In the genomic region with DNA sequence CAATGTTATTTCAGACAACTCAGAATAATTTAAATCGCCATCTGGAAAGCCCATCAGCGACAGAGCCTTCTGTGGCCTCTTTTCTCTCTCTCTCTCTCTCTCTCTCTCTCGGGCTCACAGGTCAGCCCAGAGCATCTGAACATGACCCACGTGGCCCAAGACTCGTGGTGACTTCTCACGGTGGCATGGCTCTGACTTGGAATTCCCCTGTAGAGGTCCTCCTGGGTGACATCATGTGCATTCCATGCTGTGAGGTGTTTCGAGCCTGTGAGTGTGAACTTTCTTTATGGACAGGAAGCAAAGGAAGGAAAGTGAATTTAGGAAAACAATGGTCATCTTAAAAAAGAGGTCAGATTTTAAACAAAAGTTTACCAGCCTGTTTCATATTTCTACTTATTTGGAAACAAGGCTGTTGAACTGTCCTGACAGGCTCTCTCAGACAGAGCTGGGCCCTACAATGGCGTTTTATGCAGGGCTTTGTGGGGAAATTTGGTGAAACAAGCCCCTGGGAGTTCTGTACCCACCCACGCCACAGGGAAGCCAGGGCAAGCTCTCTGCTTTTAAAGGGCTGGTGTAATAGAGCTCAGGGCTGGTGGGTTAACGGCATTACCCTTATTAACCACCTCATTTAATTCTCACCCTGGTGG, we compare ENCODE assay signal across 11 cellular contexts.
DNase-seq lines count a peak whose midpoint lies in the region; ATAC-seq and TF ChIP-seq lines count a peak whose summit lies in the region.
"Had no signal": no experiment of that assay in that cellular context is flagged by ENCODE, and none has a peak within 500 bp of the region (broad histone marks: within the 10 kb centered on the region; RNA-seq: fewer than 3 reads in every experiment).

No MANE protein-coding gene starts in this region.

- no peaks in the 10 kb centered on the region for H3K36me3 Mint-ChIP-seq in activated T-cell treated with anti-CD3 and anti-CD28 coated beads, Interleukin-2, amount 50 U/mL, for 4 hours (ENCODE audit: insufficient read depth)
- H3K36me3 Mint-ChIP-seq: activated naive CD8-positive, alpha-beta T cell had no signal

- no peak for TF ChIP-seq CTCF in foreskin keratinocyte (conservative IDR thresholded peaks at IDR 0.05)

- H3K9me3 Mint-ChIP-seq in activated T-cell treated with anti-CD3 and anti-CD28 coated beads, Interleukin-2, amount 50 U/mL, for 4 hours, result no peaks in the 10 kb centered on the region

- H3K27ac ChIP-seq in foreskin keratinocyte, result no peak overlapping the region

- ATAC-seq in GM21717 (IDR thresholded peaks at IDR 0.05; ENCODE audit: unreplicated experiment), result peak; percentile 44
- ATAC-seq in HG03565 (IDR thresholded peaks at IDR 0.05; ENCODE audit: unreplicated experiment), result peak; percentile 31
- ATAC-seq in foreskin keratinocyte, result no peak
- no peak for ATAC-seq in activated T-cell treated with anti-CD3 and anti-CD28 coated beads, Interleukin-2, amount 50 U/mL, for 4 hours
- ATAC-seq in esophagus mucosa, result no peak

- no peaks in the 10 kb centered on the region for H3K27me3 Mint-ChIP-seq in activated T-cell treated with anti-CD3 and anti-CD28 coated beads, Interleukin-2, amount 50 U/mL, for 4 hours (ENCODE audit: low read depth)

- no peaks in the 10 kb centered on the region for H3K4me1 Mint-ChIP-seq in activated T-cell treated with anti-CD3 and anti-CD28 coated beads, Interleukin-2, amount 50 U/mL, for 4 hours (ENCODE audit: low read depth)

- H3K4me1 ChIP-seq in foreskin keratinocyte, result peaks cover 9% of the 10 kb centered on the region

- H3K4me3 Mint-ChIP-seq in activated T-cell treated with anti-CD3 and anti-CD28 coated beads, Interleukin-2, amount 50 U/mL, for 4 hours, result no peak overlapping the region
- H3K4me3 Mint-ChIP-seq: activated naive CD8-positive, alpha-beta T cell had no signal

- H3K27me3 ChIP-seq in foreskin keratinocyte, result no peaks in the 10 kb centered on the region

- DNase-seq in EH (ENCODE audit: low read depth) (peak; percentile 50), foreskin keratinocyte (peak; percentile 64 to 80), activated gamma-delta T cell treated with Interleukin-2 at 50 U/mL for 16 hours (no peak), T-helper 1 cell (no peak)
- DNase-seq in activated T-cell treated with anti-CD3 and anti-CD28 coated beads, Interleukin-2, amount 50 U/mL, for 4 hours, result no peak
- DNase-seq: AML-193, NCI-H524 had no signal

Comparison
In these comparisons a context has a peak if more than half of its experiments do, and no peak if none do; other contexts are left out.
1. DNase-seq: peak in EH (single experiment) and foreskin keratinocyte (2 of 2); none in activated gamma-delta T cell treated with Interleukin-2 at 50 U/mL for 16 hours (single experiment), activated T-cell treated with anti-CD3 and anti-CD28 coated beads, Interleukin-2, amount 50 U/mL, for 4 hours (single experiment) and T-helper 1 cell (0 of 5).
2. ATAC-seq: peak in GM21717 (single experiment) and HG03565 (single experiment); none in foreskin keratinocyte (single experiment), activated T-cell treated with anti-CD3 and anti-CD28 coated beads, Interleukin-2, amount 50 U/mL, for 4 hours (0 of 2) and esophagus mucosa (single experiment).